ENCODE assay signal across 1 cellular context in genomic region chr12:122752464-122753212, GRCh38.
TF ChIP-seq lines count a peak whose summit lies in the region.

DENR (plus strand) TSS chr12:122752824; CDS start chr12:122753702, 878 bp downstream.

TF ChIP-seq in K562, 482 proteins besides CTCF, POLR2A, EP300 and RAD21 (continued from another document and continues in another):
- TF ChIP-seq IRF2 (CRISPR knock-in tag; IDR thresholded peaks at IDR 0.05) = no peak
- no peak for TF ChIP-seq ZNF583 (CRISPR knock-in tag; IDR thresholded peaks at IDR 0.05)
- no peak for TF ChIP-seq MLX (CRISPR knock-in tag; conservative IDR thresholded peaks at IDR 0.05)
- no peak for TF ChIP-seq PBX2 (CRISPR knock-in tag; IDR thresholded peaks at IDR 0.05; ENCODE audit: low read depth)
- TF ChIP-seq PBX2 (tag; conservative IDR thresholded peaks at IDR 0.05; ENCODE audit: low read depth) = peak; percentile 55
- peak in 1 of 2 experiments; percentile 62; a peak in 1 of 3 replicates for TF ChIP-seq CBX3 (IDR thresholded peaks at IDR 0.05; ENCODE audit: borderline replicate concordance in 1 of 2, low read length in 2 of 2)
- TF ChIP-seq GTF2E2 (tag; IDR thresholded peaks at IDR 0.05) = peak; percentile 71; the same call in 1 of the 2 replicates
- no peak for TF ChIP-seq PHTF2 (CRISPR knock-in tag; IDR thresholded peaks at IDR 0.05)
- no peak for TF ChIP-seq ZNF436 (CRISPR knock-in tag; IDR thresholded peaks at IDR 0.05)
- peak; percentile 89 to 91 for TF ChIP-seq NRF1 (conservative IDR thresholded peaks at IDR 0.05 in 1 of 2, IDR thresholded peaks at IDR 0.05 in 1 of 2)
- no peak for TF ChIP-seq TBL1XR1 (IDR thresholded peaks at IDR 0.05; ENCODE audit: low read length in 2 of 2)
- TF ChIP-seq ZNF324 (CRISPR knock-in tag; IDR thresholded peaks at IDR 0.05) = peak; percentile 63; the same call in 1 of the 2 replicates
- no peak for TF ChIP-seq E2F8 (IDR thresholded peaks at IDR 0.05; ENCODE audit: low read depth, partially characterized antibody)
- peak; percentile 90 for TF ChIP-seq ZNF512 (tag; IDR thresholded peaks at IDR 0.05)
- no peak for TF ChIP-seq ZFPM2 (CRISPR knock-in tag; IDR thresholded peaks at IDR 0.05)
- no peak for TF ChIP-seq CGGBP1 (CRISPR knock-in tag; IDR thresholded peaks at IDR 0.05)
- no peak for TF ChIP-seq ZBTB17 (CRISPR knock-in tag; IDR thresholded peaks at IDR 0.05)
- TF ChIP-seq CBX5 (IDR thresholded peaks at IDR 0.05; ENCODE audit: borderline replicate concordance, low read depth) = no peak
- TF ChIP-seq ZBTB12 (CRISPR knock-in tag; IDR thresholded peaks at IDR 0.05) = no peak
- no peak for TF ChIP-seq ZKSCAN3 (CRISPR knock-in tag; IDR thresholded peaks at IDR 0.05)
- TF ChIP-seq TSHZ1 (CRISPR knock-in tag; IDR thresholded peaks at IDR 0.05) = no peak
- no peak for TF ChIP-seq TAL1 (IDR thresholded peaks at IDR 0.05)
- peak; percentile 100 for TF ChIP-seq ZHX1 (conservative IDR thresholded peaks at IDR 0.05; ENCODE audit: low read length)
- peak; percentile 81 for TF ChIP-seq HMGN3 (IDR thresholded peaks at IDR 0.05; ENCODE audit: borderline replicate concordance, extremely low read depth, insufficient read length, low read depth, low read length)
- 0 out of 2 replicates have a peak, but pooled peaks have one; percentile 62 for TF ChIP-seq ZNF263 (CRISPR knock-in tag; IDR thresholded peaks at IDR 0.05; ENCODE audit: borderline replicate concordance)
- TF ChIP-seq HOXB6 (CRISPR knock-in tag; IDR thresholded peaks at IDR 0.05; ENCODE audit: borderline replicate concordance) = no peak
- TF ChIP-seq CHCHD3 (CRISPR knock-in tag; IDR thresholded peaks at IDR 0.05) = no peak
- TF ChIP-seq ZSCAN32 (CRISPR knock-in tag; IDR thresholded peaks at IDR 0.05) = no peak
- no peak for TF ChIP-seq NR2C1 (IDR thresholded peaks at IDR 0.05)
- no peak for TF ChIP-seq NR2C1 (tag; IDR thresholded peaks at IDR 0.05)
- TF ChIP-seq ATF4 (CRISPR knock-in tag; IDR thresholded peaks at IDR 0.05) = no peak
- no peak for TF ChIP-seq CBX8 (IDR thresholded peaks at IDR 0.05; ENCODE audit: borderline replicate concordance, extremely low read depth, low read depth, low read length, poor library complexity, severe bottlenecking)
- no peak for TF ChIP-seq HIVEP1 (CRISPR knock-in tag; IDR thresholded peaks at IDR 0.05)
- no peak for TF ChIP-seq ELK3 (CRISPR knock-in tag; IDR thresholded peaks at IDR 0.05)
- no peak for TF ChIP-seq ZNF551 (CRISPR knock-in tag; IDR thresholded peaks at IDR 0.05)
- TF ChIP-seq NONO (IDR thresholded peaks at IDR 0.05; ENCODE audit: low read depth in 2 of 2, low read length in 1 of 2) = peak in 1 of 2 experiments; percentile 65; a peak in 1 of 4 replicates
- TF ChIP-seq ARNT (IDR thresholded peaks at IDR 0.05) = no peak
- no peak for TF ChIP-seq MXD1 (CRISPR knock-in tag; IDR thresholded peaks at IDR 0.05; ENCODE audit: borderline replicate concordance, poor library complexity, severe bottlenecking)
- peak; percentile 73; the same call in 1 of the 2 replicates for TF ChIP-seq ETV1 (tag; conservative IDR thresholded peaks at IDR 0.05; ENCODE audit: low read depth)
- TF ChIP-seq ZNF311 (CRISPR knock-in tag; IDR thresholded peaks at IDR 0.05) = no peak
- no peak for TF ChIP-seq BRD4 (IDR thresholded peaks at IDR 0.05)
- no peak for TF ChIP-seq ZNF57 (CRISPR knock-in tag; IDR thresholded peaks at IDR 0.05)
- no peak for TF ChIP-seq ZBTB5 (IDR thresholded peaks at IDR 0.05)
